In the genomic region with DNA sequence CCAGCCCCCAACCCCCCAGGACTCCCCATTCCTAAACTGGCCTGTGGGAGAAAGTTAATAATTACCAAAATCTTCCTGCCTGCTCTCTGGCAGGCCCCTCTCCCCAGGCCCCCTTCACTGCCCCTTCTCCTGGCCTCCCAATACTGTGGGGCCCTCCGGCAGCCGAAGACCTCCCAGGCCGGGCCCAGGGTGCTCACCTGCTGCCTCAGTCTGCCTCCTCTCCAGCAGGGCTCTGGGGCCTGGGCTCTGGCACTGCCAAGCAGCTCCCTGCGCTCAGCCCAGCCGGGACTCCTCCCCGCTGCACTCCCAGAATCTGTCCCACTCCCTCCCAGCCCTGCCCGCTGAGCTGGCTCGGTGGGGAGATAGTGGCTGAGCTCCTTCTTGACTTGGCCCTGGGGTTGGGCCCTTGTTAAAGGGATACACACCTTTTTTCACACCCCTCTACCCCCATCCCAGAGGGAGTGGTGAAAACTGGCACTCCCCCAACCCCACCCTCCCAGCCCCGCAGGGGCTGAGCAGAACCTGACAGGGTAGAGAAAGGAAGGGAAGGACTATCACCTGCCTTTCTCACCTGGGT, we compare ENCODE assay signal across 8 cellular contexts. TPM values are rescaled to one million over a fixed set of nuclear protein-coding genes. Genes with fewer than 3 reads are reported as not detected.
DNase-seq lines count a peak whose midpoint lies in the region; ATAC-seq and TF ChIP-seq lines count a peak whose summit lies in the region.

Gene S100A16 (minus strand): TSS at position 383 of the 577 bp plus-strand sequence. CDS start 4,986 bp downstream, outside the sequence.

- intact Hi-C loops in cardiac septum (cut with DNase I) (no loop called here), posterior vena cava (cut with DNase I) (loop anchor here in 1 of 2 donors (5.0 kb wide), 1 partner anchor 1781 kb away; the partner anchor contains the start of gene RORC)

- H3K4me3 Mint-ChIP-seq in WTC11 = peak within 1 kb of the TSS; percentile 58
- no peak within 1 kb of the TSS for H3K4me3 Mint-ChIP-seq in naive thymus-derived CD8-positive, alpha-beta T cell

- DNase-seq in ELF-1 (ENCODE audit: low read depth, low spot score) (peak; percentile 50), WTC11 (ENCODE audit: low spot score) (peak; percentile 54), cardiac septum (ENCODE audit: low spot score) (peak; percentile 87), posterior vena cava (ENCODE audit: low spot score) (peak; percentile 91), NCI-H2171 (lab: John Stamatoyannopoulos, UW) (no peak)
- no peak for DNase-seq in stimulated activated naive CD4-positive, alpha-beta T cell (lab: John Stamatoyannopoulos, UW)
- no peak for DNase-seq in naive thymus-derived CD8-positive, alpha-beta T cell

- TF ChIP-seq CTCF in WTC11 (IDR thresholded peaks at IDR 0.05) = no peak

- no peak within 1 kb of the TSS for H3K27ac Mint-ChIP-seq in WTC11
- H3K27ac Mint-ChIP-seq in naive thymus-derived CD8-positive, alpha-beta T cell = peak within 1 kb of the TSS in 2 of 10 donors; percentile 21 to 37

- POLR2A ChIA-PET in WTC11 (lab: Charles Lee) = interaction anchor here (0.8 to 1.7 kb wide), 5 partner anchors 14 to 21 kb away, joined by 3 to 8 read pairs (median 5); partner anchors contain the start of genes CHTOP and S100A13
- POLR2A ChIA-PET in naive thymus-derived CD8-positive, alpha-beta T cell (lab: Charles Lee) = no interaction called here

- CTCF ChIA-PET in WTC11 (lab: Charles Lee) = interaction anchor here (0.5 to 14.4 kb wide), 19 partner anchors 10 to 301 kb away, joined by 3 to 230 read pairs (median 7); partner anchors contain the start of genes CHTOP, S100A1, S100A13 and S100A6

- no peaks in the 10 kb centered on the region for H3K9me3 Mint-ChIP-seq in WTC11
- no peaks in the 10 kb centered on the region for H3K9me3 Mint-ChIP-seq in naive thymus-derived CD8-positive, alpha-beta T cell

- ATAC-seq in WTC11 (peak; percentile 58), HG03521 (IDR thresholded peaks at IDR 0.05; ENCODE audit: unreplicated experiment) (no peak)
- ATAC-seq in naive thymus-derived CD8-positive, alpha-beta T cell = no peak

- no peaks in the 10 kb centered on the region for H3K36me3 Mint-ChIP-seq in WTC11
- no peaks in the 10 kb centered on the region for H3K36me3 Mint-ChIP-seq in naive thymus-derived CD8-positive, alpha-beta T cell

- H3K27me3 Mint-ChIP-seq in WTC11 (ENCODE audit: low read depth) = no peaks in the 10 kb centered on the region; the same call in 1 of the 2 replicates
- H3K27me3 Mint-ChIP-seq in naive thymus-derived CD8-positive, alpha-beta T cell = no peaks in the 10 kb centered on the region

- peaks cover 62% of the 10 kb centered on the region for H3K4me1 Mint-ChIP-seq in WTC11
- H3K4me1 Mint-ChIP-seq in naive thymus-derived CD8-positive, alpha-beta T cell = peaks cover 0 to 5% (median 0%) of the 10 kb centered on the region in 4 donors

TF ChIP-seq in WTC11, 78 proteins besides CTCF, POLR2A, EP300 and RAD21:
- TF ChIP-seq ZBTB21 (CRISPR knock-in tag; IDR thresholded peaks at IDR 0.05; ENCODE audit: borderline replicate concordance) = 0 out of 2 replicates have a peak, but pooled peaks have one; percentile 43
- TF ChIP-seq ZNF263 (CRISPR knock-in tag; IDR thresholded peaks at IDR 0.05; ENCODE audit: low read depth) = peak; percentile 68; the same call in 1 of the 2 replicates
- TF ChIP-seq FOXK1 (CRISPR knock-in tag; IDR thresholded peaks at IDR 0.05) = 0 out of 2 replicates have a peak, but pooled peaks have one; percentile 25
- no peak for TF ChIP-seq E2F1 (CRISPR knock-in tag; IDR thresholded peaks at IDR 0.05)
- no peak for TF ChIP-seq ZNF281 (CRISPR knock-in tag; IDR thresholded peaks at IDR 0.05)

RNA-seq across cellular contexts. Expression of gene S100A16, which starts in this region (rescaled TPM):
- total RNA-seq in WTC11 (2021) (14.6 to 17.6 TPM (median 16.8 TPM) in 3 replicates), cardiac septum (39.8 TPM), posterior vena cava (10 to 100 TPM; 67.0 to 99.2 TPM)
- not detected for total RNA-seq in naive thymus-derived CD8-positive, alpha-beta T cell
- not detected for polyA plus RNA-seq in naive thymus-derived CD8-positive, alpha-beta T cell

Comparison
In these comparisons a context has a peak if more than half of its experiments do, and no peak if none do; other contexts are left out.
1. RNA of gene S100A16 (total RNA-seq): 67.0 to 99.2 TPM in posterior vena cava, 39.8 TPM in cardiac septum (single experiment) and 14.6 to 17.6 TPM in WTC11; not detected in naive thymus-derived CD8-positive, alpha-beta T cell; every median in the first group is over 10 times any median in the second.
2. DNase-seq: peak in ELF-1 (single experiment), WTC11 (single experiment), cardiac septum (single experiment) and posterior vena cava (single experiment); none in stimulated activated naive CD4-positive, alpha-beta T cell (0 of 6), NCI-H2171 (single experiment) and naive thymus-derived CD8-positive, alpha-beta T cell (0 of 10).